ENCODE assay signal across 7 cellular contexts in the genomic region with DNA sequence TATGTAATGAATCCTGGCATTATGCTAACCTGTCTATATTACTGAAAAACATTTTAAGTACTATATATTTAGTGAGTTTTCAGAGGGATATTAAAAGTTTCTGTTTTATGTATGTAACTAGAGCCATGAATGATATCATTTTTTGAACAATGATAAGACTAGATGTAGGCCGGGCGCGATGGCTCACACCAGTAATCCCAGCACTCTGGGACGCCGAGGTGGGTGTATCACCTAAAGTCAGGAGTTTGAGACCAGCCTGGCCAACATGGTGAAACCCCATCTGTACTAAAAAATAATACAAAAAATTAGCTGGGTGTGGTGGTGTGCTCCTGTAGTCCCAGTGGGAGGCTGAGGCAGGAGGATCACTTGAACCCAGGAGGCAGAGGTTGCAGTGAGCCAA.
"Had no signal": no experiment of that assay in that cellular context is flagged by ENCODE, and none has a peak within 500 bp of the region (broad histone marks: within the 10 kb centered on the region; RNA-seq: fewer than 3 reads in every experiment).

No MANE protein-coding gene starts in this region.

- H3K4me3 ChIP-seq: K562 had no signal

- ATAC-seq: HepG2, K562 had no signal

- DNase-seq: IMR-90, KBM-7, KG1 had no signal

- H3K4me3 Mint-ChIP-seq: IgD-negative memory B cell had no signal

- H3K27ac ChIP-seq: HL-60 had no signal

- H3K27me3 Mint-ChIP-seq: IgD-negative memory B cell had no signal

- H3K9me3 Mint-ChIP-seq: IgD-negative memory B cell had no signal
